In genomic region chr18:12532661-12533060, GRCh38 we compare ENCODE assay signal across 1 cellular context.
TF ChIP-seq lines count a peak whose summit lies in the region.

No MANE protein-coding gene starts in this region.

TF ChIP-seq in HEK293, 187 proteins besides CTCF, POLR2A, EP300 and RAD21 (continued from another document):
- 0 out of 2 replicates have a peak, but pooled peaks have one; percentile 16 for TF ChIP-seq PRDM4 (tag by site-specific recombination; IDR thresholded peaks at IDR 0.05)
- no peak for TF ChIP-seq ZNF184 (tag by site-specific recombination; IDR thresholded peaks at IDR 0.05)
- TF ChIP-seq ZSCAN30 (tag by site-specific recombination; IDR thresholded peaks at IDR 0.05) = no peak
- no peak for TF ChIP-seq RBAK (tag by site-specific recombination; IDR thresholded peaks at IDR 0.05)
- no peak for TF ChIP-seq ZNF10 (tag by site-specific recombination; IDR thresholded peaks at IDR 0.05)
